In the genomic region with DNA sequence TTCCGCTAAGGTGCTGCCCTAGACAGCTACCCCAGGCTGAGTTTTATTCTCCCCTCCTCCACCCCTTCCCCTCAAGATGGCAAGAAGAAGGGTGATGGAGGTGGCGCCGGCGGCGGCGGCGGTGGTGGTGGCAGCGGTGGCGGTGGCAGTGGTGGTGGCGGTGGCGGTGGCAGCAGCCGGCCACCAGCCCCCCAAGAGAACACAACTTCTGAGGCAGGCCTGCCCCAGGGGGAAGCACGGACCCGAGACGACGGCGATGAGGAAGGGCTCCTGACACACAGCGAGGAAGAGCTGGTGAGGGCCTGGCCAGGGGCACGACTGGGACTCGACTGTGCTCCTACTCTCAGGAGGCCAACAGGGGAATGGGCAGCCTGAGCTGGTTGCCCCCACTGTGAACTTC, we compare ENCODE assay signal across 8 cellular contexts.
"Had no signal": no experiment of that assay in that cellular context is flagged by ENCODE, and none has a peak within 500 bp of the region (broad histone marks: within the 10 kb centered on the region; RNA-seq: fewer than 3 reads in every experiment).

No MANE protein-coding gene starts in this region.

- H3K27me3 Mint-ChIP-seq: IgD-negative memory B cell had no signal

- H2AFZ ChIP-seq: GM23248 had no signal

- H3K9me3 ChIP-seq: HAP-1 had no signal

- H3K4me1 ChIP-seq: HAP-1 had no signal

- FAIRE-seq: HTR-8/SVneo had no signal

- H3K4me3 Mint-ChIP-seq: HFFc6, IgD-negative memory B cell had no signal

- H3K9ac ChIP-seq: GM23248 had no signal

- H3K9me3 Mint-ChIP-seq: HFFc6, IgD-negative memory B cell had no signal

- H3K27ac ChIP-seq: GM23248 had no signal

- H3K4me3 ChIP-seq: GM23248, HAP-1 had no signal

- ATAC-seq: HCT116 had no signal

- H3K27ac Mint-ChIP-seq: HFFc6 had no signal

- DNase-seq: GM23248, GOT3, H7, HFFc6 had no signal
